In genomic region chr22:44348963-44349950, GRCh38 we compare ENCODE assay signal across 15 cellular contexts. TPM values are rescaled to one million over a fixed set of nuclear protein-coding genes. Genes with fewer than 3 reads are reported as not detected.
"Had no signal": no experiment of that assay in that cellular context is flagged by ENCODE, and none has a peak within 500 bp of the region (broad histone marks: within the 10 kb centered on the region; RNA-seq: fewer than 3 reads in every experiment).

No MANE protein-coding gene starts in this region.

- H3K27ac ChIP-seq: colonic mucosa, gastrocnemius medialis, stomach had no signal

- DNase-seq: activated CD4-positive, alpha-beta T cell treated with anti-CD3 and anti-CD28 coated beads, Interleukin-2, amount 50 U/mL, for 1 hour; activated gamma-delta T cell; activated naive CD8-positive, alpha-beta T cell treated with anti-CD3 and anti-CD28 coated beads for 36 hours; activated T-cell treated with anti-CD3 and anti-CD28 coated beads, Interleukin-2, amount 50 U/mL, for 1 hour; anterior cingulate cortex; colonic mucosa; gastrocnemius medialis; hippocampal formation; mammary epithelial cell; mucosa of descending colon; naive thymus-derived CD8-positive, alpha-beta T cell; occipital lobe; stimulated activated CD4-positive, alpha-beta T cell treated with anti-CD3 and anti-CD28 coated beads, Interleukin-15, amount 100 ng/mL, for 24 hours; stomach had no signal

- H3K36me3 Mint-ChIP-seq: activated naive CD8-positive, alpha-beta T cell treated with anti-CD3 and anti-CD28 coated beads for 36 hours; naive thymus-derived CD8-positive, alpha-beta T cell had no signal

- H3K36me3 ChIP-seq: colonic mucosa, gastrocnemius medialis, stomach had no signal

- H3K9me3 Mint-ChIP-seq: activated naive CD8-positive, alpha-beta T cell treated with anti-CD3 and anti-CD28 coated beads for 36 hours; naive thymus-derived CD8-positive, alpha-beta T cell had no signal

- H3K27ac Mint-ChIP-seq: activated naive CD8-positive, alpha-beta T cell treated with anti-CD3 and anti-CD28 coated beads for 36 hours; naive thymus-derived CD8-positive, alpha-beta T cell had no signal

- ATAC-seq: gastrocnemius medialis; mucosa of descending colon; naive thymus-derived CD8-positive, alpha-beta T cell had no signal

- H3K4me3 ChIP-seq: colonic mucosa, gastrocnemius medialis, mucosa of descending colon, stomach had no signal

- H3K27me3 ChIP-seq: colonic mucosa had no signal

- H3K4me1 ChIP-seq: colonic mucosa, gastrocnemius medialis had no signal

- H3K9me3 ChIP-seq: colonic mucosa, gastrocnemius medialis, mucosa of descending colon, stomach had no signal

- H3K4me3 Mint-ChIP-seq: activated naive CD8-positive, alpha-beta T cell treated with anti-CD3 and anti-CD28 coated beads for 36 hours; naive thymus-derived CD8-positive, alpha-beta T cell had no signal

RNA-seq across cellular contexts. Expression of gene SHISAL1, which starts 36.5 kb away (rescaled TPM):
- total RNA-seq: activated naive CD8-positive, alpha-beta T cell treated with anti-CD3 and anti-CD28 coated beads for 36 hours; naive thymus-derived CD8-positive, alpha-beta T cell; T-helper 2 cell treated with Interferon-gamma antibody and Interleukin-4, amounts not matched to agents 100 ng/mL and 5 ng/mL, for 36 hours had no signal
- polyA plus RNA-seq: naive thymus-derived CD8-positive, alpha-beta T cell had no signal
